ENCODE assay signal across 40 cellular contexts in genomic region chr11:60422609-60423008, GRCh38. TPM values are rescaled to one million over a fixed set of nuclear protein-coding genes. Genes with fewer than 3 reads are reported as not detected.
"Had no signal": no experiment of that assay in that cellular context is flagged by ENCODE, and none has a peak within 500 bp of the region (broad histone marks: within the 10 kb centered on the region; RNA-seq: fewer than 3 reads in every experiment).

No MANE protein-coding gene starts in this region.

- H3K4me3 ChIP-seq: adrenal gland, ascending aorta, body of pancreas, breast epithelium, cardiac muscle cell had no signal

- FAIRE-seq: astrocyte, bronchial epithelial cell had no signal

- H3K36me3 ChIP-seq: adrenal gland, ascending aorta, brain microvascular endothelial cell, breast epithelium, cardiac muscle cell had no signal

- H3K27ac ChIP-seq: adrenal gland, ascending aorta, body of pancreas, brain microvascular endothelial cell, breast epithelium, cardiac muscle cell had no signal

- H3K9me3 ChIP-seq: ascending aorta, body of pancreas had no signal

- H3K27me3 ChIP-seq: adrenal gland, ascending aorta, body of pancreas, brain microvascular endothelial cell, breast epithelium, cardiac muscle cell had no signal

- H3K4me1 ChIP-seq: adrenal gland, ascending aorta, body of pancreas, breast epithelium had no signal

- DNase-seq: activated effector memory CD4-positive, alpha-beta T cell treated with anti-CD3 and anti-CD28 coated beads, Interleukin-2, amount 50 U/mL, for 16 hours; activated effector memory CD4-positive, alpha-beta T cell treated with Interleukin-2 at 50 U/mL for 16 hours; activated gamma-delta T cell; activated gamma-delta T cell treated with Interleukin-2 at 50 U/mL for 16 hours; activated naive CD4-positive, alpha-beta T cell; activated naive CD4-positive, alpha-beta T cell treated with anti-CD3 and anti-CD28 coated beads for 36 hours; activated naive CD4-positive, alpha-beta T cell treated with anti-CD3 and anti-CD28 coated beads, Interleukin-2, amount 10 ng/mL, durations not matched to agents 7 days and 5 days; activated naive CD4-positive, alpha-beta T cell treated with anti-CD3 and anti-CD28 coated beads, Interleukin-2, amount 50 U/mL, for 16 hours; activated naive CD4-positive, alpha-beta T cell treated with Interleukin-2 at 50 U/mL for 16 hours; activated naive CD8-positive, alpha-beta T cell treated with anti-CD3 and anti-CD28 coated beads for 36 hours; activated naive CD8-positive, alpha-beta T cell treated with anti-CD3 and anti-CD28 coated beads, Interleukin-2, amount 10 ng/mL, durations not matched to agents 7 days and 5 days; activated naive CD8-positive, alpha-beta T cell treated with anti-CD3 and anti-CD28 coated beads, Interleukin-2, amount 50 U/mL, for 24 hours; activated T-cell treated with anti-CD3 and anti-CD28 coated beads, Interleukin-2, amount 50 U/mL, for 1 hour; activated T-cell treated with anti-CD3 and anti-CD28 coated beads, Interleukin-2, amount 50 U/mL, for 24 hours; activated T-cell treated with anti-CD3 and anti-CD28 coated beads, Interleukin-2, amount 50 U/mL, for 4 hours; activated T-cell treated with anti-CD3 and anti-CD28 coated beads, Interleukin-2, amount 50 U/mL, for 48 hours; activated T-cell treated with anti-CD3 and anti-CD28 coated beads, Interleukin-2, amount 50 U/mL, for 72 hours; adrenal gland; amniotic stem cell; amygdala; anterior cingulate cortex; aorta; body of pancreas; brain microvascular endothelial cell; caudate nucleus; central memory CD4-positive, alpha-beta T cell; cerebellar nuclear complex had no signal

- ATAC-seq: activated naive CD4-positive, alpha-beta T cell treated with anti-CD3 and anti-CD28 coated beads, Interleukin-2, amount 50 U/mL, for 72 hours; activated naive CD8-positive, alpha-beta T cell treated with anti-CD3 and anti-CD28 coated beads, Interleukin-2, amount 50 U/mL, for 24 hours; activated T-cell treated with anti-CD3 and anti-CD28 coated beads, Interleukin-2, amount 50 U/mL, for 4 hours; activated T-cell treated with anti-CD3 and anti-CD28 coated beads, Interleukin-2, amount 50 U/mL, for 72 hours; activated T-helper 17 cell treated with anti-CD3 and anti-CD28 coated beads, Interleukin-2, amount 50 U/mL, for 72 hours; body of pancreas had no signal

RNA-seq across cellular contexts. Expression of gene MS4A5, which starts 6.8 kb away (rescaled TPM):
- total RNA-seq: activated naive CD4-positive, alpha-beta T cell treated with anti-CD3 and anti-CD28 coated beads for 36 hours; activated naive CD4-positive, alpha-beta T cell treated with anti-CD3 and anti-CD28 coated beads, Interleukin-2, amount 50 U/mL, for 72 hours; activated naive CD8-positive, alpha-beta T cell treated with anti-CD3 and anti-CD28 coated beads for 36 hours; activated naive CD8-positive, alpha-beta T cell treated with anti-CD3 and anti-CD28 coated beads, Interleukin-2, amount 10 ng/mL, durations not matched to agents 7 days and 5 days; activated T-cell treated with anti-CD3 and anti-CD28 coated beads, Interleukin-2, amount 50 U/mL, for 4 hours; activated T-cell treated with anti-CD3 and anti-CD28 coated beads, Interleukin-2, amount 50 U/mL, for 72 hours; activated T-helper 1 cell treated with anti-CD3 and anti-CD28 coated beads, Interleukin-12 subunit alpha, Interleukin-12 subunit beta, Interleukin-2, Interleukin-4 antibody, amounts not matched to agents 30 ng/mL and 10 ng/mL and 1 ng/mL, durations not matched to agents 14 hours and 24 hours and 36 hours; activated T-helper 17 cell treated with anti-CD3 and anti-CD28 coated beads, Interleukin-2, amount 50 U/mL, for 72 hours; activated T-helper 2 cell treated with anti-CD3 and anti-CD28 coated beads, Interferon-gamma antibody, Interleukin-2, Interleukin-4, amounts not matched to agents 10 μg/mL and 5 μg/mL and 100 μg/mL, durations not matched to agents 14 hours and 24 hours and 36 hours; adrenal gland; aorta; ascending aorta; astrocyte; body of pancreas; breast epithelium; bronchial epithelial cell; cardiac muscle cell; cardiac septum; cerebellum; chondrocyte had no signal
- polyA plus RNA-seq: adipose tissue, adrenal gland, aorta, cardiac muscle cell had no signal

RNA-seq across cellular contexts. Expression of gene MS4A14, which starts 26.4 kb away (rescaled TPM):
- total RNA-seq: activated naive CD4-positive, alpha-beta T cell treated with anti-CD3 and anti-CD28 coated beads for 36 hours; activated naive CD4-positive, alpha-beta T cell treated with anti-CD3 and anti-CD28 coated beads, Interleukin-2, amount 50 U/mL, for 72 hours; activated naive CD8-positive, alpha-beta T cell treated with anti-CD3 and anti-CD28 coated beads for 36 hours; activated T-cell treated with anti-CD3 and anti-CD28 coated beads, Interleukin-2, amount 50 U/mL, for 4 hours; activated T-cell treated with anti-CD3 and anti-CD28 coated beads, Interleukin-2, amount 50 U/mL, for 72 hours; activated T-helper 1 cell treated with anti-CD3 and anti-CD28 coated beads, Interleukin-12 subunit alpha, Interleukin-12 subunit beta, Interleukin-2, Interleukin-4 antibody, amounts not matched to agents 30 ng/mL and 10 ng/mL and 1 ng/mL, durations not matched to agents 14 hours and 24 hours and 36 hours; activated T-helper 17 cell treated with anti-CD3 and anti-CD28 coated beads, Interleukin-2, amount 50 U/mL, for 72 hours; activated T-helper 2 cell treated with anti-CD3 and anti-CD28 coated beads, Interferon-gamma antibody, Interleukin-2, Interleukin-4, amounts not matched to agents 10 μg/mL and 5 μg/mL and 100 μg/mL, durations not matched to agents 14 hours and 24 hours and 36 hours; ascending aorta; astrocyte; bronchial epithelial cell; cardiac muscle cell; cerebellum; chondrocyte had no signal
- polyA plus RNA-seq: cardiac muscle cell had no signal

RNA-seq across cellular contexts. Expression of gene MS4A1, which starts 33.0 kb away (rescaled TPM):
- total RNA-seq: activated T-helper 1 cell treated with anti-CD3 and anti-CD28 coated beads, Interleukin-12 subunit alpha, Interleukin-12 subunit beta, Interleukin-2, Interleukin-4 antibody, amounts not matched to agents 30 ng/mL and 10 ng/mL and 1 ng/mL, durations not matched to agents 14 hours and 24 hours and 36 hours; ascending aorta; astrocyte; body of pancreas; bronchial epithelial cell; cardiac muscle cell; cardiac septum; cerebellum; chondrocyte had no signal
- polyA plus RNA-seq: cardiac muscle cell had no signal

RNA-seq across cellular contexts. Expression of gene MS4A7, which starts 44.3 kb away (rescaled TPM):
- total RNA-seq: activated naive CD4-positive, alpha-beta T cell treated with anti-CD3 and anti-CD28 coated beads for 36 hours; activated naive CD4-positive, alpha-beta T cell treated with anti-CD3 and anti-CD28 coated beads, Interleukin-2, amount 50 U/mL, for 72 hours; activated T-cell treated with anti-CD3 and anti-CD28 coated beads, Interleukin-2, amount 50 U/mL, for 72 hours; activated T-helper 1 cell treated with anti-CD3 and anti-CD28 coated beads, Interleukin-12 subunit alpha, Interleukin-12 subunit beta, Interleukin-2, Interleukin-4 antibody, amounts not matched to agents 30 ng/mL and 10 ng/mL and 1 ng/mL, durations not matched to agents 14 hours and 24 hours and 36 hours; activated T-helper 17 cell treated with anti-CD3 and anti-CD28 coated beads, Interleukin-2, amount 50 U/mL, for 72 hours; activated T-helper 2 cell treated with anti-CD3 and anti-CD28 coated beads, Interferon-gamma antibody, Interleukin-2, Interleukin-4, amounts not matched to agents 10 μg/mL and 5 μg/mL and 100 μg/mL, durations not matched to agents 14 hours and 24 hours and 36 hours; astrocyte; bronchial epithelial cell; cardiac muscle cell; chondrocyte had no signal
- polyA plus RNA-seq: cardiac muscle cell had no signal
